9 cellular contexts compared by ENCODE assay signal in the genomic region with DNA sequence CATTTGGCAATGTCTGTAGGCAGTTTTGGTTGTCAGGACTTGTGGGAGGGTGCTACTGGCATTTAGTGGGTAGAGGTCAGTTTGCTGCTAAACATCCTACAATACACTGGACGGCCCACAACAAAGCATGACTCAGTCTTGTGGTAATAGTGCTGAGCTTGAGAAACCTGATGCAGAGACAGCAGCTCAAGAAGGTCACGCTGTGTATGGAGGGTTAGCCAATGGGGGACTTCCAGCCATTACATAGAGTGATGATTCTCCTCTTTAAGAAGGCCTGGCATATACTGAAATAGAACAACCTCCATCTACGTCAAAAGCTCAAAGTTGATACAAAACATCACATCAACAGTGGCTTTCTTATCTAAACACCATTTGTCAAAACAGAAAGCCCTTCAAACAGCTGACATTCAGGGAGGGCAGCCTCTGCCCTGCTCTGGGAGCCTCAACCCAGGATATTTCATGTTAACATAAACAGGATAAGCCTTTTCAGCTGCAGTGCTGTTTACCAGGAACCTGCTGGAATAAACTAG.
DNase-seq lines count a peak whose midpoint lies in the region; ATAC-seq, FAIRE-seq and TF ChIP-seq lines count a peak whose summit lies in the region.
"Had no signal": no experiment of that assay in that cellular context is flagged by ENCODE, and none has a peak within 500 bp of the region (broad histone marks: within the 10 kb centered on the region; RNA-seq: fewer than 3 reads in every experiment).

No MANE protein-coding gene starts in this region.

- H3K4me3 ChIP-seq in bronchial epithelial cell (ENCODE audit: low read depth, low read length) (no peak overlapping the region), GM23338 (no peak overlapping the region)
- H3K4me3 ChIP-seq in naive thymus-derived CD4-positive, alpha-beta T cell (ENCODE audit: low read length): no peak overlapping the region

- no peak for TF ChIP-seq CTCF in bronchial epithelial cell (IDR thresholded peaks at IDR 0.05; ENCODE audit: insufficient read depth, low read length, severe bottlenecking)
- no peak for TF ChIP-seq CTCF in GM23338 (conservative IDR thresholded peaks at IDR 0.05; ENCODE audit: low read depth in 2 of 2)

- H2AFZ ChIP-seq in GM23338: no peak overlapping the region

- H3K27me3 ChIP-seq in bronchial epithelial cell (ENCODE audit: control insufficient read depth, insufficient read depth, low read length) (peaks cover 2% of the 10 kb centered on the region), GM23338 (ENCODE audit: insufficient read depth) (no peaks in the 10 kb centered on the region)
- no peaks in the 10 kb centered on the region for H3K27me3 ChIP-seq in naive thymus-derived CD4-positive, alpha-beta T cell (ENCODE audit: control insufficient read depth in 2 of 2, insufficient read depth in 2 of 2, low read length in 2 of 2)

- ATAC-seq in naive thymus-derived CD4-positive, alpha-beta T cell: peak; percentile 40
- ATAC-seq in GM23338: no peak

- intact Hi-C loops in naive thymus-derived CD4-positive, alpha-beta T cell (cut with micrococcal nuclease): no loop called here

- H3K36me3 ChIP-seq in bronchial epithelial cell (ENCODE audit: control insufficient read depth, insufficient read depth, low read length): no peaks in the 10 kb centered on the region
- no peaks in the 10 kb centered on the region for H3K36me3 ChIP-seq in naive thymus-derived CD4-positive, alpha-beta T cell (ENCODE audit: control insufficient read depth in 2 of 3, insufficient read depth in 3 of 3, low read length in 3 of 3)
- no peaks in the 10 kb centered on the region; the same call in 1 of the 2 replicates for H3K36me3 ChIP-seq in GM23338 (ENCODE audit: insufficient read depth)

- H3K4me1 Mint-ChIP-seq in naive thymus-derived CD4-positive, alpha-beta T cell: peaks cover 0 to 3% (median 0%) of the 10 kb centered on the region in 7 donors
- H3K4me1 Mint-ChIP-seq in GM23338: peaks cover 2% of the 10 kb centered on the region; the same call in 2 of the 3 replicates

- 0 out of 2 replicates have a peak, but pooled peaks cover 15% of the 10 kb centered on the region for H3K9me2 ChIP-seq in GM23338 (ENCODE audit: insufficient read depth)

- H3K27me3 Mint-ChIP-seq in naive thymus-derived CD4-positive, alpha-beta T cell: peaks cover 0 to 9% (median 0%) of the 10 kb centered on the region in 5 donors
- H3K27me3 Mint-ChIP-seq in GM23338 (ENCODE audit: insufficient read depth, low read depth, poor library complexity): peaks cover 3% of the 10 kb centered on the region

- no peaks in the 10 kb centered on the region for H3K4me1 ChIP-seq in naive thymus-derived CD4-positive, alpha-beta T cell (ENCODE audit: control insufficient read depth in 2 of 2, insufficient read depth in 2 of 2, low read length in 2 of 2)
- H3K4me1 ChIP-seq in GM23338 (ENCODE audit: insufficient read depth): 0 out of 2 replicates have a peak, but pooled peaks cover under 1% of the 10 kb centered on the region

- CTCF ChIA-PET in naive thymus-derived CD4-positive, alpha-beta T cell (lab: Charles Lee): no interaction called here

- H3K4me3 Mint-ChIP-seq in naive thymus-derived CD4-positive, alpha-beta T cell: no peak overlapping the region
- no peak overlapping the region for H3K4me3 Mint-ChIP-seq in GM23338

- no peaks in the 10 kb centered on the region for H3K36me3 Mint-ChIP-seq in naive thymus-derived CD4-positive, alpha-beta T cell
- H3K36me3 Mint-ChIP-seq in GM23338 (ENCODE audit: low read depth): no peaks in the 10 kb centered on the region

- no peaks in the 10 kb centered on the region for H3F3A ChIP-seq in GM23338 (replicated peaks; ENCODE audit: low read depth)

- POLR2A ChIA-PET in naive thymus-derived CD4-positive, alpha-beta T cell (lab: Charles Lee): no interaction called here

- FAIRE-seq in bronchial epithelial cell (lab: Jason Lieb, UNC): no peak

- peaks cover 0 to 2% (median 0%) of the 10 kb centered on the region in 11 donors for H3K9me3 Mint-ChIP-seq in naive thymus-derived CD4-positive, alpha-beta T cell
- H3K9me3 Mint-ChIP-seq in GM23338: no peaks in the 10 kb centered on the region

- H3K27ac ChIP-seq in naive thymus-derived CD4-positive, alpha-beta T cell (ENCODE audit: low read depth, low read length): no peak overlapping the region
- H3K27ac ChIP-seq in GM23338 (ENCODE audit: low read depth): no peak overlapping the region

- no peaks in the 10 kb centered on the region for H3K79me2 ChIP-seq in GM23338 (replicated peaks; ENCODE audit: insufficient read depth)

- H3K9me3 ChIP-seq in naive thymus-derived CD4-positive, alpha-beta T cell (ENCODE audit: control insufficient read depth in 2 of 3, low read length in 3 of 3): no peaks in the 10 kb centered on the region

- H3K27ac Mint-ChIP-seq in naive thymus-derived CD4-positive, alpha-beta T cell: no peak overlapping the region
- no peak overlapping the region for H3K27ac Mint-ChIP-seq in GM23338

- no peak overlapping the region for H3K4me2 ChIP-seq in GM23338

- no peaks in the 10 kb centered on the region for H4K20me1 ChIP-seq in GM23338 (replicated peaks; ENCODE audit: insufficient read depth)

- peak; percentile 18 for DNase-seq in ELF-1 (ENCODE audit: low read depth, low spot score)
- peak; percentile 54 for DNase-seq in HPDE6-E6E7 (ENCODE audit: extremely low spot score)
- DNase-seq in bronchial epithelial cell (ENCODE audit: low read depth): peak; percentile 85
- no peak for DNase-seq in naive thymus-derived CD4-positive, alpha-beta T cell
- DNase-seq in GM23338 (ENCODE audit: low spot score): no peak
- no peak for DNase-seq in NCI-H774 (lab: John Stamatoyannopoulos, UW)
- DNase-seq in putamen (ENCODE audit: low spot score): no peak
- DNase-seq in superior temporal gyrus (ENCODE audit: extremely low spot score): no peak
- DNase-seq: NCI-H187 treated with DMSO at 0.1 percent for 48 hours had no signal

TF ChIP-seq in GM23338, 12 proteins besides CTCF, POLR2A, EP300 and RAD21:
- TF ChIP-seq, protein P1, sequence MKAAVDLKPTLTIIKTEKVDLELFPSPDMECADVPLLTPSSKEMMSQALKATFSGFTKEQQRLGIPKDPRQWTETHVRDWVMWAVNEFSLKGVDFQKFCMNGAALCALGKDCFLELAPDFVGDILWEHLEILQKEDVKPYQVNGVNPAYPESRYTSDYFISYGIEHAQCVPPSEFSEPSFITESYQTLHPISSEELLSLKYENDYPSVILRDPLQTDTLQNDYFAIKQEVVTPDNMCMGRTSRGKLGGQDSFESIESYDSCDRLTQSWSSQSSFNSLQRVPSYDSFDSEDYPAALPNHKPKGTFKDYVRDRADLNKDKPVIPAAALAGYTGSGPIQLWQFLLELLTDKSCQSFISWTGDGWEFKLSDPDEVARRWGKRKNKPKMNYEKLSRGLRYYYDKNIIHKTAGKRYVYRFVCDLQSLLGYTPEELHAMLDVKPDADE (IDR thresholded peaks at IDR 0.05): no peak
- TF ChIP-seq, protein P2, sequence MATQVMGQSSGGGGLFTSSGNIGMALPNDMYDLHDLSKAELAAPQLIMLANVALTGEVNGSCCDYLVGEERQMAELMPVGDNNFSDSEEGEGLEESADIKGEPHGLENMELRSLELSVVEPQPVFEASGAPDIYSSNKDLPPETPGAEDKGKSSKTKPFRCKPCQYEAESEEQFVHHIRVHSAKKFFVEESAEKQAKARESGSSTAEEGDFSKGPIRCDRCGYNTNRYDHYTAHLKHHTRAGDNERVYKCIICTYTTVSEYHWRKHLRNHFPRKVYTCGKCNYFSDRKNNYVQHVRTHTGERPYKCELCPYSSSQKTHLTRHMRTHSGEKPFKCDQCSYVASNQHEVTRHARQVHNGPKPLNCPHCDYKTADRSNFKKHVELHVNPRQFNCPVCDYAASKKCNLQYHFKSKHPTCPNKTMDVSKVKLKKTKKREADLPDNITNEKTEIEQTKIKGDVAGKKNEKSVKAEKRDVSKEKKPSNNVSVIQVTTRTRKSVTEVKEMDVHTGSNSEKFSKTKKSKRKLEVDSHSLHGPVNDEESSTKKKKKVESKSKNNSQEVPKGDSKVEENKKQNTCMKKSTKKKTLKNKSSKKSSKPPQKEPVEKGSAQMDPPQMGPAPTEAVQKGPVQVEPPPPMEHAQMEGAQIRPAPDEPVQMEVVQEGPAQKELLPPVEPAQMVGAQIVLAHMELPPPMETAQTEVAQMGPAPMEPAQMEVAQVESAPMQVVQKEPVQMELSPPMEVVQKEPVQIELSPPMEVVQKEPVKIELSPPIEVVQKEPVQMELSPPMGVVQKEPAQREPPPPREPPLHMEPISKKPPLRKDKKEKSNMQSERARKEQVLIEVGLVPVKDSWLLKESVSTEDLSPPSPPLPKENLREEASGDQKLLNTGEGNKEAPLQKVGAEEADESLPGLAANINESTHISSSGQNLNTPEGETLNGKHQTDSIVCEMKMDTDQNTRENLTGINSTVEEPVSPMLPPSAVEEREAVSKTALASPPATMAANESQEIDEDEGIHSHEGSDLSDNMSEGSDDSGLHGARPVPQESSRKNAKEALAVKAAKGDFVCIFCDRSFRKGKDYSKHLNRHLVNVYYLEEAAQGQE (IDR thresholded peaks at IDR 0.05; ENCODE audit: unreplicated experiment): no peak

Comparison
In these comparisons a context has a peak if more than half of its experiments do, and no peak if none do; other contexts are left out.
1. DNase-seq: peak in ELF-1 (single experiment), HPDE6-E6E7 (single experiment) and bronchial epithelial cell (single experiment); none in naive thymus-derived CD4-positive, alpha-beta T cell (0 of 9), GM23338 (single experiment), NCI-H774 (single experiment), putamen (single experiment) and superior temporal gyrus (single experiment).